Comparison of ENCODE assay signal across 14 cellular contexts in genomic region chr4:123481034-123481433, GRCh38.
DNase-seq lines count a peak whose midpoint lies in the region; ATAC-seq and TF ChIP-seq lines count a peak whose summit lies in the region.
"Had no signal": no experiment of that assay in that cellular context is flagged by ENCODE, and none has a peak within 500 bp of the region (broad histone marks: within the 10 kb centered on the region; RNA-seq: fewer than 3 reads in every experiment).

No MANE protein-coding gene starts in this region.

- WGBS in SK-N-SH (ENCODE audit: low lambda C conversion rate): 79% methylated on average over 3 of the region's 3 CpGs
- WGBS in trophoblast cell (ENCODE audit: extremely low coverage, insufficient coverage, insufficient read length): no CpG with 5 or more reads among the region's 3 CpGs

- H3K18ac ChIP-seq in trophoblast cell (ENCODE audit: low read length): no peak overlapping the region

- H3K23ac ChIP-seq in trophoblast cell (ENCODE audit: low read length): no peak overlapping the region

- H3K9ac ChIP-seq in SK-N-SH (no peak overlapping the region), trophoblast cell (ENCODE audit: low read length) (no peak overlapping the region)

- no peak for TF ChIP-seq EP300 in SK-N-SH (IDR thresholded peaks at IDR 0.05; ENCODE audit: borderline replicate concordance in 1 of 2, low read depth in 1 of 2, low read length in 1 of 2)

- no peak overlapping the region for H4K12ac ChIP-seq in trophoblast cell (ENCODE audit: low read depth, low read length)

- no peak overlapping the region; a peak in 1 of 4 replicates for H3K27ac ChIP-seq in SK-N-SH (ENCODE audit: low read depth in 2 of 2, low read length in 1 of 2)
- no peak overlapping the region for H3K27ac ChIP-seq in brain microvascular endothelial cell
- no peak overlapping the region for H3K27ac ChIP-seq in trophoblast cell (ENCODE audit: low read depth, low read length)
- H3K27ac ChIP-seq in effector memory CD4-positive, alpha-beta T cell (ENCODE audit: insufficient read depth, low read length, poor library complexity, severe bottlenecking): no peak overlapping the region
- H3K27ac ChIP-seq: thyroid gland had no signal

- TF ChIP-seq CTCF in SK-N-SH (IDR thresholded peaks at IDR 0.05): no peak
- no peak for TF ChIP-seq CTCF in brain microvascular endothelial cell (IDR thresholded peaks at IDR 0.05; ENCODE audit: low read depth, low read length, missing control alignments)

- no peaks in the 10 kb centered on the region for H3K79me2 ChIP-seq in SK-N-SH (ENCODE audit: insufficient read depth)
- H3K79me2 ChIP-seq in trophoblast cell (ENCODE audit: control insufficient read depth, insufficient read depth, low read length, poor library complexity): peaks cover 2% of the 10 kb centered on the region

- no peaks in the 10 kb centered on the region for H3K9me2 ChIP-seq in SK-N-SH

- no peak overlapping the region for H4K91ac ChIP-seq in trophoblast cell (ENCODE audit: low read depth, low read length)

- no peak overlapping the region for H3K14ac ChIP-seq in trophoblast cell (ENCODE audit: low read length)

- peak overlapping the region; percentile 33 for H2BK5ac ChIP-seq in trophoblast cell (ENCODE audit: low read depth, low read length, poor library complexity)

- H3K4me3 ChIP-seq in SK-N-SH (ENCODE audit: low read depth in 2 of 2, low read length in 1 of 2) (no peak overlapping the region), brain microvascular endothelial cell (ENCODE audit: low read depth, low read length) (no peak overlapping the region), trophoblast cell (ENCODE audit: low read depth, low read length) (no peak overlapping the region)
- no peak overlapping the region for H3K4me3 ChIP-seq in effector memory CD4-positive, alpha-beta T cell (ENCODE audit: insufficient read depth, low read depth, low read length, poor library complexity, severe bottlenecking)
- H3K4me3 ChIP-seq: esophagus squamous epithelium, thyroid gland had no signal

- TF ChIP-seq RAD21 in SK-N-SH (IDR thresholded peaks at IDR 0.05; ENCODE audit: low read length): no peak

- in situ Hi-C loops in brain microvascular endothelial cell (cut with HindIII; ENCODE audit: low pct_ligation_motif_present, low sequenced_read_pairs): no loop called here

- ATAC-seq in SK-N-SH treated with all-trans-retinoic acid at 6 μM for 48 hours: no peak; the same call in 2 of the 3 replicates
- no peak for ATAC-seq in HG03565 (IDR thresholded peaks at IDR 0.05; ENCODE audit: unreplicated experiment)
- no peak for ATAC-seq in HG03439 (IDR thresholded peaks at IDR 0.05; ENCODE audit: unreplicated experiment)
- ATAC-seq: naive thymus-derived CD4-positive, alpha-beta T cell had no signal

- no peak overlapping the region for H2AK5ac ChIP-seq in trophoblast cell (ENCODE audit: low read length)

- H3K9me3 ChIP-seq in SK-N-SH (no peaks in the 10 kb centered on the region), trophoblast cell (ENCODE audit: insufficient read depth, low read depth, low read length) (no peaks in the 10 kb centered on the region)
- H3K9me3 ChIP-seq in effector memory CD4-positive, alpha-beta T cell (ENCODE audit: control insufficient read depth, low read length): no peaks in the 10 kb centered on the region
- H3K9me3 ChIP-seq: esophagus squamous epithelium, thyroid gland had no signal

- no peaks in the 10 kb centered on the region for H3F3A ChIP-seq in SK-N-SH (replicated peaks; ENCODE audit: insufficient read depth)

- H3K4me2 ChIP-seq in SK-N-SH: no peak overlapping the region
- no peak overlapping the region for H3K4me2 ChIP-seq in trophoblast cell (ENCODE audit: low read length)

- no peaks in the 10 kb centered on the region; a peak in 1 of 4 replicates for H3K4me1 ChIP-seq in SK-N-SH (ENCODE audit: control insufficient read depth in 1 of 2, insufficient read depth in 2 of 2, low read depth in 1 of 2, low read length in 1 of 2)
- peaks cover 12 to 13% of the 10 kb centered on the region in 2 experiments for H3K4me1 ChIP-seq in trophoblast cell (ENCODE audit: control insufficient read depth in 1 of 2, insufficient read depth in 2 of 2, low read length in 2 of 2)
- no peaks in the 10 kb centered on the region for H3K4me1 ChIP-seq in effector memory CD4-positive, alpha-beta T cell (ENCODE audit: control insufficient read depth, insufficient read depth, low read length, poor library complexity, severe bottlenecking)

- no peaks in the 10 kb centered on the region for H3K27me3 ChIP-seq in SK-N-SH (ENCODE audit: insufficient read depth)
- no peaks in the 10 kb centered on the region for H3K27me3 ChIP-seq in brain microvascular endothelial cell (replicated peaks)
- H3K27me3 ChIP-seq in trophoblast cell (ENCODE audit: insufficient read depth, low read length): no peaks in the 10 kb centered on the region
- no peaks in the 10 kb centered on the region for H3K27me3 ChIP-seq in effector memory CD4-positive, alpha-beta T cell (replicated peaks; ENCODE audit: control insufficient read depth, insufficient read depth, low read length, poor library complexity, severe bottlenecking)
- H3K27me3 ChIP-seq: esophagus squamous epithelium, thyroid gland had no signal

- H2AFZ ChIP-seq in SK-N-SH (ENCODE audit: low read depth): 0 out of 2 replicates have a peak overlapping the region, but pooled peaks have one; percentile 11
- no peak overlapping the region for H2AFZ ChIP-seq in trophoblast cell (ENCODE audit: insufficient read depth, low read length, poor library complexity)

- H4K20me1 ChIP-seq in SK-N-SH (ENCODE audit: insufficient read depth): no peaks in the 10 kb centered on the region

- H3K36me3 ChIP-seq in SK-N-SH (replicated peaks in 1 of 2; ENCODE audit: control insufficient read depth in 1 of 2, insufficient read depth in 2 of 2, low read length in 1 of 2) (no peaks in the 10 kb centered on the region), brain microvascular endothelial cell (replicated peaks) (no peaks in the 10 kb centered on the region), trophoblast cell (ENCODE audit: control insufficient read depth in 1 of 2, insufficient read depth in 2 of 2, low read length in 2 of 2) (no peaks in the 10 kb centered on the region)
- no peaks in the 10 kb centered on the region for H3K36me3 ChIP-seq in effector memory CD4-positive, alpha-beta T cell (ENCODE audit: control insufficient read depth, insufficient read depth, low read length)
- H3K36me3 ChIP-seq: esophagus squamous epithelium, thyroid gland had no signal

- H2BK12ac ChIP-seq in trophoblast cell (ENCODE audit: low read length): peak overlapping the region; percentile 65

- H3K79me1 ChIP-seq in trophoblast cell (ENCODE audit: low read length): peaks cover 6% of the 10 kb centered on the region

- H3K4ac ChIP-seq in trophoblast cell (ENCODE audit: low read depth, low read length): no peak overlapping the region

- DNase-seq in SK-N-SH (no peak), M059J (ENCODE audit: low read depth) (peak; percentile 86), brain microvascular endothelial cell (peak; percentile 61), trophoblast cell (no peak)
- DNase-seq in effector memory CD4-positive, alpha-beta T cell: no peak
- DNase-seq: 8988T; DMS 273 treated with DMSO at 0.1 percent for 48 hours; esophagus squamous epithelium; naive thymus-derived CD4-positive, alpha-beta T cell; NCI-H187 treated with DMSO at 0.1 percent for 48 hours; thyroid gland had no signal

- peak overlapping the region; percentile 17 for H2BK120ac ChIP-seq in trophoblast cell (ENCODE audit: insufficient read depth, low read length, poor library complexity)

- CTCF ChIA-PET in SK-N-SH (lab: Yijun Ruan, JAX): interaction anchor here (0.6 to 1.8 kb wide), 2 partner anchors 14 to 180 kb away, joined by 3 to 5 read pairs; no protein-coding TSS in a partner anchor

- H4K8ac ChIP-seq in trophoblast cell (ENCODE audit: low read depth, low read length): no peak overlapping the region

- POLR2A ChIA-PET in SK-N-SH (lab: Yijun Ruan, JAX): no interaction called here

TF ChIP-seq in SK-N-SH, 30 proteins besides CTCF, POLR2A, EP300 and RAD21 (continues in another document):
- TF ChIP-seq, protein P1, sequence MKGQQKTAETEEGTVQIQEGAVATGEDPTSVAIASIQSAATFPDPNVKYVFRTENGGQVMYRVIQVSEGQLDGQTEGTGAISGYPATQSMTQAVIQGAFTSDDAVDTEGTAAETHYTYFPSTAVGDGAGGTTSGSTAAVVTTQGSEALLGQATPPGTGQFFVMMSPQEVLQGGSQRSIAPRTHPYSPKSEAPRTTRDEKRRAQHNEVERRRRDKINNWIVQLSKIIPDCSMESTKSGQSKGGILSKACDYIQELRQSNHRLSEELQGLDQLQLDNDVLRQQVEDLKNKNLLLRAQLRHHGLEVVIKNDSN (IDR thresholded peaks at IDR 0.05; ENCODE audit: borderline replicate concordance, low read depth): no peak
- no peak for TF ChIP-seq FOXM1 (IDR thresholded peaks at IDR 0.05; ENCODE audit: low read depth)
- TF ChIP-seq RFX5 (IDR thresholded peaks at IDR 0.05; ENCODE audit: low read length): no peak
- TF ChIP-seq CHD2 (IDR thresholded peaks at IDR 0.05; ENCODE audit: low read length, partially characterized antibody): no peak
- TF ChIP-seq FOSL2 (IDR thresholded peaks at IDR 0.05; ENCODE audit: borderline replicate concordance, low read depth): peak; percentile 69; the same call in 1 of the 2 replicates
- no peak for TF ChIP-seq EZH2phosphoT487 (IDR thresholded peaks at IDR 0.05; ENCODE audit: borderline replicate concordance, low read depth)
- TF ChIP-seq JUND (IDR thresholded peaks at IDR 0.05): peak; percentile 50

TF ChIP-seq in SK-N-SH treated with all-trans-retinoic acid at 6 μM for 48 hours, 23 proteins besides CTCF, POLR2A, EP300 and RAD21 (continues in another document):
- TF ChIP-seq ESRRG (CRISPR knock-in tag; IDR thresholded peaks at IDR 0.05): no peak
- TF ChIP-seq ZNF565 (CRISPR knock-in tag; conservative IDR thresholded peaks at IDR 0.05; ENCODE audit: low read depth): no peak
- TF ChIP-seq CSDC2 (CRISPR knock-in tag; IDR thresholded peaks at IDR 0.05): no peak
- no peak for TF ChIP-seq ZNF70 (CRISPR knock-in tag; IDR thresholded peaks at IDR 0.05)
- TF ChIP-seq, protein P2, sequence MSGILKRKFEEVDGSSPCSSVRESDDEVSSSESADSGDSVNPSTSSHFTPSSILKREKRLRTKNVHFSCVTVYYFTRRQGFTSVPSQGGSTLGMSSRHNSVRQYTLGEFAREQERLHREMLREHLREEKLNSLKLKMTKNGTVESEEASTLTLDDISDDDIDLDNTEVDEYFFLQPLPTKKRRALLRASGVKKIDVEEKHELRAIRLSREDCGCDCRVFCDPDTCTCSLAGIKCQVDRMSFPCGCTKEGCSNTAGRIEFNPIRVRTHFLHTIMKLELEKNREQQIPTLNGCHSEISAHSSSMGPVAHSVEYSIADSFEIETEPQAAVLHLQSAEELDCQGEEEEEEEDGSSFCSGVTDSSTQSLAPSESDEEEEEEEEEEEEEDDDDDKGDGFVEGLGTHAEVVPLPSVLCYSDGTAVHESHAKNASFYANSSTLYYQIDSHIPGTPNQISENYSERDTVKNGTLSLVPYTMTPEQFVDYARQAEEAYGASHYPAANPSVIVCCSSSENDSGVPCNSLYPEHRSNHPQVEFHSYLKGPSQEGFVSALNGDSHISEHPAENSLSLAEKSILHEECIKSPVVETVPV (CRISPR knock-in tag; IDR thresholded peaks at IDR 0.05): no peak
- TF ChIP-seq SNAI2 (CRISPR knock-in tag; IDR thresholded peaks at IDR 0.05): no peak

Comparison
In these comparisons a context has a peak if more than half of its experiments do, and no peak if none do; other contexts are left out.
1. DNase-seq: peak in M059J (single experiment) and brain microvascular endothelial cell (single experiment); none in SK-N-SH (single experiment), trophoblast cell (0 of 2) and effector memory CD4-positive, alpha-beta T cell (0 of 3).